Comparison of ENCODE assay signal across 8 cellular contexts in genomic region chr7:31134246-31135188, GRCh38.
DNase-seq lines count a peak whose midpoint lies in the region; ATAC-seq, FAIRE-seq and TF ChIP-seq lines count a peak whose summit lies in the region.

No MANE protein-coding gene starts in this region.

- DNase-seq in CD8-positive, alpha-beta T cell = peak in 5 of 7 experiments; percentile 19 to 41 (median 25)
- DNase-seq in NCI-H446 (lab: John Stamatoyannopoulos, UW) = peak; percentile 80 to 93
- DNase-seq in activated CD4-positive, alpha-beta T cell treated with anti-CD3 and anti-CD28 coated beads for 4 hours = peak; percentile 20 to 24
- peak; percentile 58 for DNase-seq in endothelial cell of umbilical vein (ENCODE audit: low read depth, low spot score)
- peak; percentile 69 for DNase-seq in middle frontal gyrus (ENCODE audit: extremely low spot score, low spot score)
- peak; percentile 10 for DNase-seq in stimulated activated naive CD4-positive, alpha-beta T cell treated with Interleukin-2 at 50 U/mL for 16 hours (lab: John Stamatoyannopoulos, UW)

- BruUV-seq in endothelial cell of umbilical vein (replicated peaks; lab: Mats Ljungman, UMichigan) = no TSS peak

- H3K9ac ChIP-seq in endothelial cell of umbilical vein (replicated peaks; ENCODE audit: extremely low read depth, insufficient read depth, low read length) = no peak overlapping the region

- H3K79me2 ChIP-seq in endothelial cell of umbilical vein (ENCODE audit: control insufficient read depth, insufficient read depth, low read length) = no peaks in the 10 kb centered on the region

- H3K27ac ChIP-seq in CD8-positive, alpha-beta T cell (ENCODE audit: low read depth, low read length) = no peak overlapping the region
- no peak overlapping the region for H3K27ac ChIP-seq in endothelial cell of umbilical vein (ENCODE audit: insufficient read depth, low read depth, low read length)

- no peaks in the 10 kb centered on the region for H3K36me3 ChIP-seq in CD8-positive, alpha-beta T cell (ENCODE audit: insufficient read depth, low read length)
- H3K36me3 ChIP-seq in endothelial cell of umbilical vein (ENCODE audit: control insufficient read depth in 2 of 2, extremely low read depth in 1 of 2, insufficient read depth in 2 of 2, low read length in 2 of 2) = no peaks in the 10 kb centered on the region

- ATAC-seq in CD8-positive, alpha-beta T cell = no peak
- peak; percentile 96 for ATAC-seq in GM19043 (IDR thresholded peaks at IDR 0.05; ENCODE audit: low read depth, unreplicated experiment)
- peak; percentile 95 for ATAC-seq in HG03354 (IDR thresholded peaks at IDR 0.05; ENCODE audit: poor library complexity, severe bottlenecking, unreplicated experiment)

- no peak overlapping the region for H3K4me2 ChIP-seq in endothelial cell of umbilical vein (ENCODE audit: insufficient read depth, low read length)

- H4K20me1 ChIP-seq in endothelial cell of umbilical vein (replicated peaks; ENCODE audit: control insufficient read depth, extremely low read depth, insufficient read depth, low read length) = no peaks in the 10 kb centered on the region

- intact Hi-C loops in CD8-positive, alpha-beta T cell (cut with DNase I, micrococcal nuclease) = loop anchor here in 1 of 2 experiments (10.0 kb wide), 1 partner anchor 1210 kb away; no protein-coding TSS in a partner anchor
- intact Hi-C loops in endothelial cell of umbilical vein (cut with micrococcal nuclease) = loop anchor here (1.0 to 2.0 kb wide), 4 partner anchors 308 to 602 kb away; no protein-coding TSS in a partner anchor

- peaks cover 4% of the 10 kb centered on the region for H3K4me1 Mint-ChIP-seq in CD8-positive, alpha-beta T cell (ENCODE audit: low read depth)

- CTCF ChIA-PET in CD8-positive, alpha-beta T cell (lab: Charles Lee) = interaction anchor here (0.6 to 2.5 kb wide), 18 partner anchors 8 to 1325 kb away, joined by 3 to 23 read pairs (median 4); no protein-coding TSS in a partner anchor
- CTCF ChIA-PET in endothelial cell of umbilical vein (lab: Charles Lee) = interaction anchor here (0.6 to 8.0 kb wide), 75 partner anchors 8 to 1345 kb away, joined by 3 to 150 read pairs (median 4); no protein-coding TSS in a partner anchor

- peak; percentile 59 for TF ChIP-seq CTCF in CD8-positive, alpha-beta T cell (IDR thresholded peaks at IDR 0.05)
- TF ChIP-seq CTCF in endothelial cell of umbilical vein (IDR thresholded peaks at IDR 0.05; ENCODE audit: extremely low read depth in 1 of 2, insufficient read depth in 1 of 2, low read depth in 1 of 2, low read length in 2 of 2) = peak; percentile 64 to 72

- TF ChIP-seq POLR2A in endothelial cell of umbilical vein (IDR thresholded peaks at IDR 0.05; ENCODE audit: low read depth, low read length) = no peak

- no peaks in the 10 kb centered on the region for H3K9me3 Mint-ChIP-seq in CD8-positive, alpha-beta T cell

- no peaks in the 10 kb centered on the region for H3K9me3 ChIP-seq in CD8-positive, alpha-beta T cell (ENCODE audit: low read length)
- H3K9me3 ChIP-seq in endothelial cell of umbilical vein (replicated peaks; ENCODE audit: control insufficient read depth, insufficient read depth, low read length) = no peaks in the 10 kb centered on the region

- no peaks in the 10 kb centered on the region for H3K27me3 ChIP-seq in CD8-positive, alpha-beta T cell (ENCODE audit: insufficient read depth, low read length)
- H3K27me3 ChIP-seq in endothelial cell of umbilical vein (ENCODE audit: control insufficient read depth in 2 of 2, insufficient read depth in 2 of 2, low read length in 2 of 2) = no peaks in the 10 kb centered on the region

- peak; percentile 88 for FAIRE-seq in endothelial cell of umbilical vein (lab: Jason Lieb, UNC)

- no peak overlapping the region for H3K4me3 Mint-ChIP-seq in CD8-positive, alpha-beta T cell

- peaks cover 2% of the 10 kb centered on the region for H3K27me3 Mint-ChIP-seq in CD8-positive, alpha-beta T cell (ENCODE audit: low read depth)

- H3K27ac Mint-ChIP-seq in CD8-positive, alpha-beta T cell = no peak overlapping the region

- no peaks in the 10 kb centered on the region for H3K36me3 Mint-ChIP-seq in CD8-positive, alpha-beta T cell

- peak overlapping the region; percentile 55 for H2AFZ ChIP-seq in endothelial cell of umbilical vein (ENCODE audit: low read depth, low read length)

- no peaks in the 10 kb centered on the region for H3K9me1 ChIP-seq in endothelial cell of umbilical vein (replicated peaks; ENCODE audit: control insufficient read depth, extremely low read depth, insufficient read depth, low read length)

- H3K4me3 ChIP-seq in CD8-positive, alpha-beta T cell (ENCODE audit: low read depth, low read length) = no peak overlapping the region
- no peak overlapping the region for H3K4me3 ChIP-seq in endothelial cell of umbilical vein (replicated peaks in 1 of 3; ENCODE audit: insufficient read depth in 1 of 3, low read depth in 1 of 3, low read length in 3 of 3)

- H3K4me1 ChIP-seq in CD8-positive, alpha-beta T cell (ENCODE audit: insufficient read depth, low read length) = no peaks in the 10 kb centered on the region
- no peaks in the 10 kb centered on the region for H3K4me1 ChIP-seq in endothelial cell of umbilical vein (ENCODE audit: control insufficient read depth, extremely low read depth, insufficient read depth, low read length)

- dilution Hi-C loops in endothelial cell of umbilical vein (cut with MboI; ENCODE audit: extremely low pct_ligation_motif_present, low sequenced_read_pairs) = no loop called here

- POLR2A ChIA-PET in CD8-positive, alpha-beta T cell (lab: Charles Lee) = no interaction called here
- POLR2A ChIA-PET in endothelial cell of umbilical vein (lab: Charles Lee) = no interaction called here

TF ChIP-seq in endothelial cell of umbilical vein, 7 proteins besides CTCF, POLR2A, EP300 and RAD21:
- no peak for TF ChIP-seq FOS (IDR thresholded peaks at IDR 0.05; ENCODE audit: borderline replicate concordance, insufficient read depth, low read length)
- TF ChIP-seq EZH2 (IDR thresholded peaks at IDR 0.05; ENCODE audit: borderline replicate concordance, low read depth, low read length, severe bottlenecking) = no peak
- TF ChIP-seq POLR2AphosphoS5 (IDR thresholded peaks at IDR 0.05; ENCODE audit: insufficient read depth, low read depth, low read length) = no peak
- TF ChIP-seq, protein P1, sequence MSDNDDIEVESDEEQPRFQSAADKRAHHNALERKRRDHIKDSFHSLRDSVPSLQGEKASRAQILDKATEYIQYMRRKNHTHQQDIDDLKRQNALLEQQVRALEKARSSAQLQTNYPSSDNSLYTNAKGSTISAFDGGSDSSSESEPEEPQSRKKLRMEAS (IDR thresholded peaks at IDR 0.05; ENCODE audit: insufficient read depth, insufficient read length) = no peak
- no peak for TF ChIP-seq MYC (IDR thresholded peaks at IDR 0.05; ENCODE audit: low read depth, low read length)
- TF ChIP-seq JUN (IDR thresholded peaks at IDR 0.05; ENCODE audit: borderline replicate concordance, insufficient read depth, insufficient read length, low read depth) = no peak
- no peak for TF ChIP-seq GATA2 (IDR thresholded peaks at IDR 0.05; ENCODE audit: insufficient read depth, insufficient read length, low read depth, low read length)

Comparison
In these comparisons a context has a peak if more than half of its experiments do, and no peak if none do; other contexts are left out.
1. DNase-seq: peak in every context shown above with its lines; median percentile 86 in NCI-H446; 69 in middle frontal gyrus; 58 in endothelial cell of umbilical vein; 25 in CD8-positive, alpha-beta T cell; 22 in activated CD4-positive, alpha-beta T cell treated with anti-CD3 and anti-CD28 coated beads for 4 hours; 10 in stimulated activated naive CD4-positive, alpha-beta T cell treated with Interleukin-2 at 50 U/mL for 16 hours.